Comparison of ENCODE assay signal across 9 cellular contexts in the genomic region with DNA sequence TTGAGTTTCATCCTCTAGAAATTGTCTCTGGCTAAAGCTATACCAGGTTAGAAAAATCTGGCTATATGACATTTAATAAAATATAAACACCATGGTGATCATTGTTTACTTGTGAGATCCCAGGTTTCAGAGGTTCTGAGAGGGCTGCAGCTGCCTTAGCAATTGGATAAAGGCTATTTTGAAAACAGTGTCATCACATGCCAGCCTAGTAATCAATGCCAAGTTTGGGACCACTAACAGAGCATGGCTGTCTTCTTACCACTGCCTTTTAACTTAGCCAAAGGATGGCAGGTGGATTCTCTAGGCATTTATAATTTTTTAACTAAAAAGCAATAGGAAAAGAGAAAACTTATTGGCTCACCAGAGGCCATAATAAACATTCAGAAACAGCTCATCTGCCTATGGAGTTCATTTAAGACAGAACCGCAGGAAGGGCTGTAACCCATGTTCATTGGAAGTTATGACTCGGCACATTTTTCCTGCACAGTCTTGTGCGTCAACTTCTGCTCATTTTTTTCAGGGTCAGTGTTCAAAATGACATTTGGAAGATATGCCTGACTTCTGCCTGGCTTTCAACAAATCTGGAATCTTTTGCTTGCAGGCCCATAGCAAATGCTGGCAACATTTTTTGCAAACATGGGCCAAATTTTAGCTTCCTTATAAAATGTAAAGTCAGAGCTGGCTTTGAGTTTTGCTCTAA.
DNase-seq lines count a peak whose midpoint lies in the region; ATAC-seq, FAIRE-seq and TF ChIP-seq lines count a peak whose summit lies in the region.
"Had no signal": no experiment of that assay in that cellular context is flagged by ENCODE, and none has a peak within 500 bp of the region (broad histone marks: within the 10 kb centered on the region; RNA-seq: fewer than 3 reads in every experiment).

No MANE protein-coding gene starts in this region.

- DNase-seq in SIG-M5 treated with dmso at 0.1 percent for 504 hours (lab: John Stamatoyannopoulos, UW; ENCODE audit: unreplicated experiment) (peak; percentile 1), SIG-M5 (lab: John Stamatoyannopoulos, UW) (no peak), bronchial epithelial cell (ENCODE audit: low read depth) (peak; percentile 66), kidney tubule cell (ENCODE audit: low spot score) (peak; percentile 71), thoracic aorta (ENCODE audit: low spot score) (no peak), NAMALWA (ENCODE audit: low spot score) (no peak), GM10266 (ENCODE audit: extremely low spot score) (no peak), NCI-H1417 treated with DMSO at 0.1 percent for 48 hours (lab: John Stamatoyannopoulos, UW) (no peak)
- DNase-seq: NK-92 treated with Interleukin-12 subunit alpha and Interleukin-12 subunit beta, amount 100 ng/mL, for 24 hours had no signal

- no peak overlapping the region for H3K27ac ChIP-seq in thoracic aorta

- H3K36me3 ChIP-seq in bronchial epithelial cell (ENCODE audit: control insufficient read depth, insufficient read depth, low read length) (no peaks in the 10 kb centered on the region), thoracic aorta (no peaks in the 10 kb centered on the region)

- FAIRE-seq in bronchial epithelial cell (lab: Jason Lieb, UNC) = no peak

- TF ChIP-seq CTCF in bronchial epithelial cell (IDR thresholded peaks at IDR 0.05; ENCODE audit: insufficient read depth, low read length, severe bottlenecking) = no peak
- no peak for TF ChIP-seq CTCF in thoracic aorta (IDR thresholded peaks at IDR 0.05)
- no peak for TF ChIP-seq CTCF in GM10266 (IDR thresholded peaks at IDR 0.05; ENCODE audit: control insufficient read depth, insufficient read depth, low read depth, missing control alignments)

- peaks cover 5 to 10% of the 10 kb centered on the region in 2 donors for H3K4me1 ChIP-seq in thoracic aorta (ENCODE audit: control insufficient read depth in 1 of 2, low read depth in 2 of 2)

- peak; percentile 82 for ATAC-seq in thoracic aorta (ENCODE audit: insufficient number of reproducible peaks, low FRiP score, low read depth)

- H3K4me3 ChIP-seq in bronchial epithelial cell (ENCODE audit: low read depth, low read length) (no peak overlapping the region), thoracic aorta (no peak overlapping the region)

- H3K9me3 ChIP-seq in thoracic aorta = no peaks in the 10 kb centered on the region

- H3K27me3 ChIP-seq in bronchial epithelial cell (ENCODE audit: control insufficient read depth, insufficient read depth, low read length) (no peaks in the 10 kb centered on the region), thoracic aorta (replicated peaks; ENCODE audit: insufficient read depth) (no peaks in the 10 kb centered on the region)

Comparison
In these comparisons a context has a peak if more than half of its experiments do, and no peak if none do; other contexts are left out.
1. DNase-seq: peak in SIG-M5 treated with dmso at 0.1 percent for 504 hours (single experiment), bronchial epithelial cell (single experiment) and kidney tubule cell (single experiment); none in SIG-M5 (single experiment), thoracic aorta (single experiment), NAMALWA (single experiment), GM10266 (single experiment) and NCI-H1417 treated with DMSO at 0.1 percent for 48 hours (single experiment).